8 cellular contexts compared by ENCODE assay signal in genomic region chr16:14003119-14003570, GRCh38.
DNase-seq lines count a peak whose midpoint lies in the region; ATAC-seq, FAIRE-seq and TF ChIP-seq lines count a peak whose summit lies in the region.

No MANE protein-coding gene starts in this region.

- no CpG with 5 or more reads among the region's 14 CpGs for WGBS in mesendoderm (ENCODE audit: extremely low coverage, insufficient coverage, low lambda C conversion rate)

- no peak overlapping the region for H4K8ac ChIP-seq in mesendoderm (ENCODE audit: low read depth, low read length)

- no peak overlapping the region for H2BK15ac ChIP-seq in mesendoderm (replicated peaks; ENCODE audit: low read depth)

- ATAC-seq in Panc1, result peak; percentile 83
- ATAC-seq in GM19023 (IDR thresholded peaks at IDR 0.05; ENCODE audit: unreplicated experiment), result no peak

- no peak overlapping the region for H2AK5ac ChIP-seq in mesendoderm (ENCODE audit: low read length)

- BruUV-seq in Panc1 (replicated peaks; lab: Mats Ljungman, UMichigan), result no TSS peak

- H3K27ac ChIP-seq in Panc1 (ENCODE audit: low read length) (peak overlapping the region; percentile 8; the same call in 1 of the 2 replicates), mesendoderm (ENCODE audit: low read depth, low read length) (no peak overlapping the region)

- H3K79me1 ChIP-seq in mesendoderm (ENCODE audit: low read length), result no peaks in the 10 kb centered on the region

- DNase-seq in GM12891 (ENCODE audit: insufficient read length, low spot score) (no peak), Panc1 (ENCODE audit: low read depth, low spot score) (no peak), epithelial cell of esophagus (ENCODE audit: low read depth) (peak; percentile 94), mesendoderm (peak; percentile 94), ureter (ENCODE audit: low spot score) (peak; percentile 63), NCI-H2081 (lab: John Stamatoyannopoulos, UW) (no peak), NK-92 (lab: John Stamatoyannopoulos, UW; ENCODE audit: unreplicated experiment) (no peak)

- no peak overlapping the region for H3K18ac ChIP-seq in mesendoderm (ENCODE audit: low read length)

- H3K79me2 ChIP-seq in mesendoderm (ENCODE audit: control insufficient read depth, insufficient read depth, low read length), result no peaks in the 10 kb centered on the region

- intact Hi-C loops in Panc1 (cut with micrococcal nuclease; ENCODE audit: unreplicated experiment), result no loop called here

- H3K4me3 ChIP-seq in Panc1 (ENCODE audit: low read depth in 2 of 2, low read length in 2 of 2), result peak overlapping the region in 1 of 2 experiments; percentile 21; a peak in 1 of 4 replicates
- no peak overlapping the region for H3K4me3 ChIP-seq in epithelial cell of esophagus (ENCODE audit: low read length)
- no peak overlapping the region for H3K4me3 ChIP-seq in mesendoderm (ENCODE audit: low read length)

- no peaks in the 10 kb centered on the region for H3K27me3 ChIP-seq in Panc1 (ENCODE audit: control insufficient read depth, insufficient read depth, low read length)
- H3K27me3 ChIP-seq in mesendoderm (ENCODE audit: insufficient read depth, low read length, poor library complexity), result no peaks in the 10 kb centered on the region

- no peak overlapping the region for H3K4ac ChIP-seq in mesendoderm (ENCODE audit: low read depth, low read length)

- H3K4me2 ChIP-seq in mesendoderm (ENCODE audit: low read length), result peak overlapping the region; percentile 7

- no peak overlapping the region for H2BK5ac ChIP-seq in mesendoderm (ENCODE audit: low read length)

- in situ Hi-C loops in Panc1 (cut with HindIII; ENCODE audit: low pct_unique_long_range_greater_than_20kb, low sequenced_read_pairs), result no loop called here

- H3K4me1 ChIP-seq in Panc1 (ENCODE audit: control insufficient read depth, insufficient read depth, low read length), result peaks cover 20% of the 10 kb centered on the region
- peaks cover 4% of the 10 kb centered on the region for H3K4me1 ChIP-seq in mesendoderm (ENCODE audit: control insufficient read depth, low read depth, low read length)

- H3K9me3 ChIP-seq in Panc1 (ENCODE audit: control insufficient read depth, insufficient read depth, low read depth, low read length), result no peaks in the 10 kb centered on the region

- no peak for FAIRE-seq in GM12891 (lab: Jason Lieb, UNC)

- no peak overlapping the region for H3K23ac ChIP-seq in mesendoderm (ENCODE audit: low read length)

- peak overlapping the region; percentile 62 for H3K56ac ChIP-seq in mesendoderm (ENCODE audit: low read length)

- no peak overlapping the region for H3K9ac ChIP-seq in mesendoderm (ENCODE audit: low read length)

- CTCF ChIA-PET in Panc1 (lab: Charles Lee), result no interaction called here

- POLR2A ChIA-PET in Panc1 (lab: Charles Lee), result interaction anchor here (0.6 kb wide), 1 partner anchor 27 kb away, joined by 11 read pairs; no protein-coding TSS in a partner anchor

- no peak for TF ChIP-seq CTCF in Panc1 (IDR thresholded peaks at IDR 0.05)
- TF ChIP-seq CTCF in epithelial cell of esophagus (IDR thresholded peaks at IDR 0.05; ENCODE audit: insufficient read depth, low read depth, low read length, missing control alignments), result peak; percentile 30

- no peak overlapping the region for H4K5ac ChIP-seq in mesendoderm (ENCODE audit: low read length)

- no peak overlapping the region for H2BK120ac ChIP-seq in mesendoderm (ENCODE audit: low read depth, low read length)

- no peak for TF ChIP-seq POLR2A in GM12891 (IDR thresholded peaks at IDR 0.05; ENCODE audit: low read depth, low read length)

- no peaks in the 10 kb centered on the region for H3K36me3 ChIP-seq in Panc1 (ENCODE audit: control insufficient read depth, insufficient read depth, low read length)
- H3K36me3 ChIP-seq in mesendoderm (ENCODE audit: control insufficient read depth, insufficient read depth, low read length), result no peaks in the 10 kb centered on the region

TF ChIP-seq in GM12891, 5 proteins besides CTCF, POLR2A, EP300 and RAD21:
- TF ChIP-seq POLR2AphosphoS5 (IDR thresholded peaks at IDR 0.05; ENCODE audit: low read depth, low read length) (no peak), PAX5 (IDR thresholded peaks at IDR 0.05; ENCODE audit: insufficient read depth, low read length, severe bottlenecking) (no peak), SPI1 (IDR thresholded peaks at IDR 0.05; ENCODE audit: low read depth, low read length) (peak; percentile 64)

Comparison
In these comparisons a context has a peak if more than half of its experiments do, and no peak if none do; other contexts are left out.
1. DNase-seq: peak in epithelial cell of esophagus (single experiment), mesendoderm (single experiment) and ureter (single experiment); none in GM12891 (single experiment), Panc1 (single experiment), NCI-H2081 (0 of 2) and NK-92 (single experiment).